ENCODE assay signal across 17 cellular contexts in the genomic region with DNA sequence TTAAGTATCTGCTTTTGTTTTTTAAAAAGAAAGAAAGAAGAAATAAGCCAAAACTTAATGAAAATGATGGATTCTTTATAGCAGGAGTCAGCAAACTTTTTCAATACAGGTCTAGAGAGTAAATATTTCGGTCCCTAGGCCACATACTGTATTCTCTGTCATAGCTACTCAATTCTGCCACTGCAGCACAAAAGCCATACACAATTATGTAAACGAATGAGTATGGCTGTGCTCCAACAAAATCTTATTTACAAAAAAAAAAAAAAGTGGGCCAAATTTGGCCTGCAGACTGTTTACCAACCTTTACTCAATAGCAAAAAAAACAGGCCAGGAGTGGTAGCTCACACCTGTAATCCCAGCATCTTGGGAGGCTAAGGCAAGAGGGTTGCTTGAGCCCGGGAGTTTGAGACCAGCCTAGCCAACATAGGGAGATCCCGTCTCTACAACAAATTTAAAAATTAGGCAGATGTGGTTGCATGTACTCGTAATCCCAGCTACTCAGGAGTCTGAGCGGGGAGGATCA. TPM values are rescaled to one million over a fixed set of nuclear protein-coding genes. Genes with fewer than 3 reads are reported as not detected.
DNase-seq lines count a peak whose midpoint lies in the region; ATAC-seq and TF ChIP-seq lines count a peak whose summit lies in the region.
"Had no signal": no experiment of that assay in that cellular context is flagged by ENCODE, and none has a peak within 500 bp of the region (broad histone marks: within the 10 kb centered on the region; RNA-seq: fewer than 3 reads in every experiment).

No MANE protein-coding gene starts in this region.

- TF ChIP-seq CTCF in A673 (conservative IDR thresholded peaks at IDR 0.05; ENCODE audit: low read depth, low read length), result no peak

- POLR2A ChIA-PET in A673 (lab: Charles Lee; ENCODE audit: low non-redundant PET), result interaction anchor here (0.6 kb wide), 1 partner anchor 90 kb away, joined by 3 read pairs; no protein-coding TSS in a partner anchor
- POLR2A ChIA-PET in naive thymus-derived CD8-positive, alpha-beta T cell (lab: Charles Lee), result no interaction called here

- H3K27ac Mint-ChIP-seq in naive thymus-derived CD8-positive, alpha-beta T cell, result peak overlapping the region in 1 of 10 donors; percentile 41
- H3K27ac Mint-ChIP-seq: B cell had no signal

- no peak overlapping the region for H3K4me3 ChIP-seq in A673 (ENCODE audit: low read depth, low read length, poor library complexity, severe bottlenecking)

- DNase-seq in COR-L47 (lab: John Stamatoyannopoulos, UW) (peak; percentile 27), G401 (ENCODE audit: low spot score) (peak; percentile 29), NCI-H2029 treated with DMSO at 0.1 percent for 48 hours (lab: John Stamatoyannopoulos, UW) (peak; percentile 46), cerebellar cortex (ENCODE audit: low spot score) (peak; percentile 24), A673 (ENCODE audit: low spot score) (no peak), SW 1271 (lab: John Stamatoyannopoulos, UW) (no peak)
- DNase-seq in naive thymus-derived CD8-positive, alpha-beta T cell, result no peak
- DNase-seq: CD4-positive, alpha-beta memory T cell; MV-4-11; NCI-H1694 treated with DMSO at 0.1 percent for 48 hours; NCI-H226; NCI-H748 treated with DMSO at 0.1 percent for 48 hours; SHP77 treated with DMSO at 0.1 percent for 48 hours; T-helper 2 cell had no signal

- H3K27ac ChIP-seq in A673 (ENCODE audit: low read depth, low read length, poor library complexity, severe bottlenecking), result no peak overlapping the region

- no peaks in the 10 kb centered on the region for H3K27me3 ChIP-seq in A673 (replicated peaks; ENCODE audit: insufficient read depth, low read depth, low read length, poor library complexity)

- ATAC-seq in GM18870 (IDR thresholded peaks at IDR 0.05; ENCODE audit: unreplicated experiment), result no peak
- ATAC-seq in naive thymus-derived CD8-positive, alpha-beta T cell, result no peak
- ATAC-seq: HCT116 had no signal

- no peaks in the 10 kb centered on the region for H3K9me3 ChIP-seq in A673 (ENCODE audit: low read depth, low read length, poor library complexity, severe bottlenecking)

- H3K9me3 Mint-ChIP-seq in naive thymus-derived CD8-positive, alpha-beta T cell, result peaks cover 0 to 16% (median 4%) of the 10 kb centered on the region in 9 donors

- intact Hi-C loops in A673 (cut with micrococcal nuclease; ENCODE audit: unreplicated experiment), result no loop called here

- no peaks in the 10 kb centered on the region for H3K27me3 Mint-ChIP-seq in naive thymus-derived CD8-positive, alpha-beta T cell
- H3K27me3 Mint-ChIP-seq: B cell; CD4-positive, alpha-beta memory T cell had no signal

- no TSS peak for BruUV-seq in A673 (replicated peaks; lab: Mats Ljungman, UMichigan)

- H3K36me3 Mint-ChIP-seq in naive thymus-derived CD8-positive, alpha-beta T cell, result peaks cover 0 to 23% (median 11%) of the 10 kb centered on the region in 3 donors

- no peaks in the 10 kb centered on the region for H3K4me1 ChIP-seq in A673 (ENCODE audit: insufficient read depth, low read length, poor library complexity, severe bottlenecking)

- H3K4me3 Mint-ChIP-seq in naive thymus-derived CD8-positive, alpha-beta T cell, result no peak overlapping the region
- H3K4me3 Mint-ChIP-seq: B cell; CD4-positive, alpha-beta memory T cell had no signal

- CTCF ChIA-PET in A673 (lab: Charles Lee), result no interaction called here

- H3K4me1 Mint-ChIP-seq in naive thymus-derived CD8-positive, alpha-beta T cell, result peaks cover 3 to 9% (median 7%) of the 10 kb centered on the region in 4 donors
- H3K4me1 Mint-ChIP-seq: B cell had no signal

- in situ Hi-C loops in G401 (cut with HindIII; ENCODE audit: low sequenced_read_pairs), result no loop called here

- H3K36me3 ChIP-seq in A673 (ENCODE audit: insufficient read depth, low read length, poor library complexity, severe bottlenecking), result no peaks in the 10 kb centered on the region

RNA-seq across cellular contexts. Expression of gene TTBK2, which starts 41.1 kb away (rescaled TPM):
- 3.4 and 6.2 TPM in 2 replicates for total RNA-seq in G401 (2014; rRNA removed; shearing (Covaris generic))
- total RNA-seq in A673 (2021), result 14.9 and 15.8 TPM in 2 replicates
- total RNA-seq in naive thymus-derived CD8-positive, alpha-beta T cell, result 10 to 100 TPM; 28.9 to 32.1 TPM
- polyA plus RNA-seq in naive thymus-derived CD8-positive, alpha-beta T cell, result 10 to 100 TPM; 11.2 to 13.4 (median 13.1) TPM

Comparison
In these comparisons a context has a peak if more than half of its experiments do, and no peak if none do; other contexts are left out.
1. DNase-seq: peak in COR-L47 (single experiment), G401 (single experiment), NCI-H2029 treated with DMSO at 0.1 percent for 48 hours (single experiment) and cerebellar cortex (single experiment); none in A673 (single experiment), SW 1271 (0 of 2) and naive thymus-derived CD8-positive, alpha-beta T cell (0 of 10).